In genomic region chr18:77635858-77636257, GRCh38 we compare ENCODE assay signal across 15 cellular contexts.
DNase-seq lines count a peak whose midpoint lies in the region; ATAC-seq and TF ChIP-seq lines count a peak whose summit lies in the region.
"Had no signal": no experiment of that assay in that cellular context is flagged by ENCODE, and none has a peak within 500 bp of the region (broad histone marks: within the 10 kb centered on the region; RNA-seq: fewer than 3 reads in every experiment).

No MANE protein-coding gene starts in this region.

- H3K27ac ChIP-seq in esophagus muscularis mucosa (replicated peaks in 1 of 4) (peak overlapping the region in 2 of 4 donors; percentile 27 to 31), thymus (ENCODE audit: low read depth) (peak overlapping the region; percentile 33), body of pancreas (no peak overlapping the region)

- H3K27me3 ChIP-seq in adipocyte (replicated peaks; ENCODE audit: control insufficient read depth, insufficient read depth, low read length), result peaks cover 5% of the 10 kb centered on the region
- H3K27me3 ChIP-seq in esophagus muscularis mucosa, result no peaks in the 10 kb centered on the region
- no peaks in the 10 kb centered on the region for H3K27me3 ChIP-seq in thymus (ENCODE audit: control insufficient read depth, insufficient read depth)
- H3K27me3 ChIP-seq in body of pancreas, result no peaks in the 10 kb centered on the region
- H3K27me3 ChIP-seq: BE2C had no signal

- WGBS in esophagus muscularis mucosa, result 57% methylated on average over 6 of the region's 6 CpGs
- 92% methylated on average over 6 of the region's 6 CpGs for WGBS in thymus
- WGBS in body of pancreas, 2 donors, result 65 to 74% methylated on average over 6 of the region's 6 CpGs

- DNase-seq in adipocyte (ENCODE audit: low read depth), result no peak
- peak; percentile 62 for DNase-seq in esophagus muscularis mucosa (ENCODE audit: extremely low spot score)
- DNase-seq in medulla oblongata (ENCODE audit: extremely low spot score), result peak; percentile 5
- no peak for DNase-seq in NCI-H446 treated with DMSO at 0.1 percent for 48 hours (lab: John Stamatoyannopoulos, UW)
- DNase-seq in NCI-H2171 (lab: John Stamatoyannopoulos, UW), result no peak
- no peak for DNase-seq in body of pancreas
- DNase-seq: ACHN; BE2C; CD4-positive, CD25-positive, alpha-beta regulatory T cell; CD8-positive, alpha-beta memory T cell; COR-L47; HCEC 1CT; IMR-90 had no signal

- no peak for TF ChIP-seq EP300 in esophagus muscularis mucosa (IDR thresholded peaks at IDR 0.05)

- ATAC-seq in body of pancreas, result no peak
- ATAC-seq: GM23338 had no signal

- TF ChIP-seq CTCF in esophagus muscularis mucosa (IDR thresholded peaks at IDR 0.05) (no peak), body of pancreas (IDR thresholded peaks at IDR 0.05) (no peak)

- no peak overlapping the region for H3K9ac ChIP-seq in adipocyte (ENCODE audit: low read length)

- no peaks in the 10 kb centered on the region for H3K36me3 ChIP-seq in adipocyte (ENCODE audit: control insufficient read depth, insufficient read depth, low read length, severe bottlenecking)
- no peaks in the 10 kb centered on the region for H3K36me3 ChIP-seq in esophagus muscularis mucosa
- no peaks in the 10 kb centered on the region for H3K36me3 ChIP-seq in thymus (ENCODE audit: control insufficient read depth, insufficient read depth)
- H3K36me3 ChIP-seq in body of pancreas (replicated peaks in 1 of 2; ENCODE audit: insufficient read depth in 1 of 2, low read depth in 2 of 2), result no peaks in the 10 kb centered on the region
- H3K36me3 ChIP-seq: BE2C had no signal

- intact Hi-C loops in esophagus muscularis mucosa (cut with DNase I) (no loop called here), body of pancreas (cut with DNase I) (no loop called here)

- H3K4me3 ChIP-seq in adipocyte (ENCODE audit: low read length) (peak overlapping the region; percentile 35), esophagus muscularis mucosa (no peak overlapping the region), thymus (ENCODE audit: low read length) (no peak overlapping the region), body of pancreas (no peak overlapping the region)
- H3K4me3 ChIP-seq: GM23338 had no signal

- TF ChIP-seq POLR2A in esophagus muscularis mucosa (IDR thresholded peaks at IDR 0.05; ENCODE audit: low read depth) (no peak), body of pancreas (IDR thresholded peaks at IDR 0.05) (no peak)

- H3K9me3 ChIP-seq in adipocyte (ENCODE audit: control insufficient read depth, low read length), result no peaks in the 10 kb centered on the region
- no peaks in the 10 kb centered on the region for H3K9me3 ChIP-seq in esophagus muscularis mucosa
- no peaks in the 10 kb centered on the region for H3K9me3 ChIP-seq in thymus (ENCODE audit: control insufficient read depth)
- H3K9me3 ChIP-seq in body of pancreas, result no peaks in the 10 kb centered on the region
- H3K9me3 ChIP-seq: BE2C had no signal

- H3K4me1 ChIP-seq in adipocyte (ENCODE audit: control insufficient read depth, insufficient read depth, low read length) (peaks cover 13% of the 10 kb centered on the region), esophagus muscularis mucosa (peaks cover 0 to 11% (median 5%) of the 10 kb centered on the region in 4 donors), thymus (ENCODE audit: control insufficient read depth, insufficient read depth, low read length) (no peaks in the 10 kb centered on the region), body of pancreas (no peaks in the 10 kb centered on the region)
- H3K4me1 ChIP-seq: BE2C had no signal

Comparison
In these comparisons a context has a peak if more than half of its experiments do, and no peak if none do; other contexts are left out.
1. DNase-seq: peak in esophagus muscularis mucosa (single experiment) and medulla oblongata (single experiment); none in adipocyte (single experiment), NCI-H446 treated with DMSO at 0.1 percent for 48 hours (single experiment), NCI-H2171 (single experiment) and body of pancreas (0 of 4).